10 cellular contexts compared by ENCODE assay signal in the genomic region with DNA sequence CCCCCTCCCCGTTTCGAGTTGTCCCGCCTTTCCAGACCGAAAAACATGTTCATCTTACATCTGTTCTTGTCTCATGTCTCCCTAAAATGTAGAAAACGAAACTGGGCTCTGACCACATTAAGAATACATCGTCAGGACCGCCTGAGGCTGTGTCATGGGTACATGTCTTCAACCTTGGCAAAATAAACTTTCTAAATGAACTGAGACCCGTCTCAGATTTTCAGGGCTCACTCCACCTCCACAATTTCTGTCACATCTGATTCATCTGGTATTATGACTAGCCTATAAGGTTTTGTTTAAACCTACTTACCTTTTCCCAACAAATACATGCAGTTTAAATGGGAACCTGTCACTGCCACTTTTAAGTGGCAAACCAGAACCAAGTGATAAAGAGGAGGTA. TPM values are rescaled to one million over a fixed set of nuclear protein-coding genes. Genes with fewer than 3 reads are reported as not detected.
DNase-seq lines count a peak whose midpoint lies in the region; ATAC-seq and TF ChIP-seq lines count a peak whose summit lies in the region.
"Had no signal": no experiment of that assay in that cellular context is flagged by ENCODE, and none has a peak within 500 bp of the region (broad histone marks: within the 10 kb centered on the region; RNA-seq: fewer than 3 reads in every experiment).

No MANE protein-coding gene starts in this region.

- no peak for TF ChIP-seq CTCF in activated B cell treated with CpG ODN at 0.5 μM for 24 hours (IDR thresholded peaks at IDR 0.05)
- no peak for TF ChIP-seq CTCF in foreskin keratinocyte (conservative IDR thresholded peaks at IDR 0.05)

- ATAC-seq in activated B cell treated with CpG ODN at 0.5 μM for 24 hours (ENCODE audit: low read depth) (no peak), foreskin keratinocyte (no peak), GM21528 (IDR thresholded peaks at IDR 0.05; ENCODE audit: low FRiP score, unreplicated experiment) (no peak)

- H3K27ac ChIP-seq in foreskin keratinocyte (peak overlapping the region; percentile 27), stomach smooth muscle (ENCODE audit: low read length) (no peak overlapping the region)

- peak overlapping the region; percentile 46 for H3K27ac Mint-ChIP-seq in activated naive CD4-positive, alpha-beta T cell treated with anti-CD3 and anti-CD28 coated beads for 36 hours
- H3K27ac Mint-ChIP-seq in activated B cell treated with CpG ODN at 0.5 μM for 24 hours: no peak overlapping the region
- H3K27ac Mint-ChIP-seq: endodermal cell had no signal

- H3K9ac ChIP-seq in stomach smooth muscle (ENCODE audit: low read length in 2 of 2): peak overlapping the region; percentile 30 to 56

- H3K4me1 ChIP-seq in foreskin keratinocyte: peaks cover under 1% of the 10 kb centered on the region
- H3K4me1 ChIP-seq in stomach smooth muscle (ENCODE audit: control insufficient read depth, insufficient read depth, low read length): no peaks in the 10 kb centered on the region

- H3K9me3 Mint-ChIP-seq in activated naive CD4-positive, alpha-beta T cell treated with anti-CD3 and anti-CD28 coated beads for 36 hours: peaks cover 24% of the 10 kb centered on the region
- peaks cover 24% of the 10 kb centered on the region for H3K9me3 Mint-ChIP-seq in activated B cell treated with CpG ODN at 0.5 μM for 24 hours

- CTCF ChIA-PET in activated naive CD4-positive, alpha-beta T cell treated with anti-CD3 and anti-CD28 coated beads for 36 hours (lab: Charles Lee): no interaction called here
- CTCF ChIA-PET in activated B cell treated with CpG ODN at 0.5 μM for 24 hours (lab: Charles Lee): no interaction called here

- peak; percentile 23 for DNase-seq in activated naive CD4-positive, alpha-beta T cell treated with anti-CD3 and anti-CD28 coated beads for 36 hours
- no peak for DNase-seq in activated naive CD4-positive, alpha-beta T cell (lab: John Stamatoyannopoulos, UW)
- no peak for DNase-seq in activated B cell treated with CpG ODN at 0.5 μM for 24 hours
- DNase-seq in foreskin keratinocyte: no peak
- DNase-seq in DMS153 treated with DMSO at 0.1 percent for 48 hours (lab: John Stamatoyannopoulos, UW; ENCODE audit: unreplicated experiment): no peak
- DNase-seq in LoVo (ENCODE audit: low spot score): no peak
- DNase-seq: endodermal cell, NCI-H1048 had no signal

- peak overlapping the region; percentile 79 for H3K4me3 Mint-ChIP-seq in activated naive CD4-positive, alpha-beta T cell treated with anti-CD3 and anti-CD28 coated beads for 36 hours
- peak overlapping the region; percentile 83 for H3K4me3 Mint-ChIP-seq in activated B cell treated with CpG ODN at 0.5 μM for 24 hours
- H3K4me3 Mint-ChIP-seq: endodermal cell had no signal

- H3K36me3 Mint-ChIP-seq in activated naive CD4-positive, alpha-beta T cell treated with anti-CD3 and anti-CD28 coated beads for 36 hours (ENCODE audit: low read depth): peaks cover 24% of the 10 kb centered on the region
- peaks cover 29% of the 10 kb centered on the region for H3K36me3 Mint-ChIP-seq in activated B cell treated with CpG ODN at 0.5 μM for 24 hours (ENCODE audit: low read depth)

- H3K27me3 ChIP-seq in foreskin keratinocyte (no peaks in the 10 kb centered on the region), stomach smooth muscle (ENCODE audit: control insufficient read depth in 1 of 2, insufficient read depth in 2 of 2, low read length in 2 of 2) (peaks cover 0 to 4% of the 10 kb centered on the region in 2 donors)

- peaks cover 0 to 8% of the 10 kb centered on the region in 2 donors for H3K9me3 ChIP-seq in stomach smooth muscle (ENCODE audit: control insufficient read depth in 2 of 2, low read length in 2 of 2)

- peak overlapping the region; percentile 79 to 89 for H3K4me3 ChIP-seq in stomach smooth muscle (ENCODE audit: low read length in 2 of 2)

- H3K36me3 ChIP-seq in stomach smooth muscle (ENCODE audit: control insufficient read depth in 2 of 2, insufficient read depth in 2 of 2, low read length in 2 of 2): no peaks in the 10 kb centered on the region

- POLR2A ChIA-PET in activated B cell treated with CpG ODN at 0.5 μM for 24 hours (lab: Charles Lee): no interaction called here

- H3K27me3 Mint-ChIP-seq in activated naive CD4-positive, alpha-beta T cell treated with anti-CD3 and anti-CD28 coated beads for 36 hours (ENCODE audit: low read depth): peaks cover 5% of the 10 kb centered on the region
- H3K27me3 Mint-ChIP-seq in activated B cell treated with CpG ODN at 0.5 μM for 24 hours: peaks cover 10% of the 10 kb centered on the region

- H3K4me1 Mint-ChIP-seq in activated naive CD4-positive, alpha-beta T cell treated with anti-CD3 and anti-CD28 coated beads for 36 hours (ENCODE audit: low read depth): peaks cover 21% of the 10 kb centered on the region
- peaks cover 13% of the 10 kb centered on the region for H3K4me1 Mint-ChIP-seq in activated B cell treated with CpG ODN at 0.5 μM for 24 hours
- H3K4me1 Mint-ChIP-seq: endodermal cell had no signal

- intact Hi-C loops in activated naive CD4-positive, alpha-beta T cell treated with anti-CD3 and anti-CD28 coated beads for 36 hours (cut with micrococcal nuclease): loop anchor here (2.0 kb wide), 1 partner anchor 182 kb away; no protein-coding TSS in a partner anchor
- intact Hi-C loops in activated B cell treated with CpG ODN at 0.5 μM for 24 hours (cut with micrococcal nuclease): loop anchor here (10.0 kb wide), 1 partner anchor 56 kb away; no protein-coding TSS in a partner anchor

RNA-seq across cellular contexts. Expression of a gene that starts 0.6 kb away (rescaled TPM):
- 1 to 10 TPM; 4.2 to 6.5 TPM for total RNA-seq in activated naive CD4-positive, alpha-beta T cell treated with anti-CD3 and anti-CD28 coated beads for 36 hours
- 7.4 and 7.5 TPM in 2 replicates for total RNA-seq in activated B cell treated with CpG ODN at 0.5 μM for 24 hours
- 13.2 and 16.0 TPM in 2 replicates for total RNA-seq in foreskin keratinocyte
- 4.5 and 4.8 TPM in 2 replicates for polyA plus RNA-seq in foreskin keratinocyte

RNA-seq across cellular contexts. Expression of a gene that starts 24.4 kb away (rescaled TPM):
- not detected for total RNA-seq in activated naive CD4-positive, alpha-beta T cell treated with anti-CD3 and anti-CD28 coated beads for 36 hours
- total RNA-seq in activated B cell treated with CpG ODN at 0.5 μM for 24 hours (not detected in 2 replicates), foreskin keratinocyte (1.3 and 1.6 TPM in 2 replicates)
- polyA plus RNA-seq in foreskin keratinocyte: 1.5 and 2.0 TPM in 2 replicates
- total RNA-seq: endodermal cell had no signal
